In the genomic region with DNA sequence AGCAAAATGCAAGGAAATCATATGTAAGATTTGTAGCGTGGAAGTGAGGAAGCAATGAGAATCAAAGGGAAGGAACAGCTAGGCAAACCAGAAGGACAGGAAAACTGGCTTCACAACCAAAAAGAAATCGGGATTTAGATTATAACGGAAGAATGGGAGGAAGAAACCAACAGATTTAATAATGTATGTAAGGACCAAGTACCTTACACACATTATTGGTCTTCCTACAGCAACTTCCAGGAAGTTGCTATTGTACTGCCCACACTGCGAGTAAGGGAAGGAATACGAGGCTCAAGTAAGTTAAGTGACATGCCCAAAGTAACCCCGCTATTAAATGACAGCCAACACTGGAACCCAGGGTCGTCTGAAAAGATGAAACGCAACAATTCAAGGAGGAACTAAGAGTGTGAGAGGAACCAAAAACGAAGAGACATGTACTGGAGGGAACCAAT, we compare ENCODE assay signal across 2 cellular contexts.
TF ChIP-seq lines count a peak whose summit lies in the region.

No MANE protein-coding gene starts in this region.

TF ChIP-seq in HEK293T, 16 proteins besides CTCF, POLR2A, EP300 and RAD21:
- TF ChIP-seq FOXK2 (IDR thresholded peaks at IDR 0.05) (no peak), L3MBTL2 (conservative IDR thresholded peaks at IDR 0.05) (no peak), FOXM1 (IDR thresholded peaks at IDR 0.05; ENCODE audit: borderline replicate concordance) (no peak), SUZ12 (IDR thresholded peaks at IDR 0.05) (no peak), CTBP1 (IDR thresholded peaks at IDR 0.05; ENCODE audit: borderline replicate concordance) (peak; percentile 68; the same call in 1 of the 2 replicates), TARDBP (IDR thresholded peaks at IDR 0.05) (no peak)
- TF ChIP-seq, protein P1, sequence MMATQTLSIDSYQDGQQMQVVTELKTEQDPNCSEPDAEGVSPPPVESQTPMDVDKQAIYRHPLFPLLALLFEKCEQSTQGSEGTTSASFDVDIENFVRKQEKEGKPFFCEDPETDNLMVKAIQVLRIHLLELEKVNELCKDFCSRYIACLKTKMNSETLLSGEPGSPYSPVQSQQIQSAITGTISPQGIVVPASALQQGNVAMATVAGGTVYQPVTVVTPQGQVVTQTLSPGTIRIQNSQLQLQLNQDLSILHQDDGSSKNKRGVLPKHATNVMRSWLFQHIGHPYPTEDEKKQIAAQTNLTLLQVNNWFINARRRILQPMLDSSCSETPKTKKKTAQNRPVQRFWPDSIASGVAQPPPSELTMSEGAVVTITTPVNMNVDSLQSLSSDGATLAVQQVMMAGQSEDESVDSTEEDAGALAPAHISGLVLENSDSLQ (IDR thresholded peaks at IDR 0.05) = no peak
TF ChIP-seq in HEK293T: peak in this region for 1.

TF ChIP-seq in K562, 482 proteins besides CTCF, POLR2A, EP300 and RAD21:
- TF ChIP-seq, protein P2, sequence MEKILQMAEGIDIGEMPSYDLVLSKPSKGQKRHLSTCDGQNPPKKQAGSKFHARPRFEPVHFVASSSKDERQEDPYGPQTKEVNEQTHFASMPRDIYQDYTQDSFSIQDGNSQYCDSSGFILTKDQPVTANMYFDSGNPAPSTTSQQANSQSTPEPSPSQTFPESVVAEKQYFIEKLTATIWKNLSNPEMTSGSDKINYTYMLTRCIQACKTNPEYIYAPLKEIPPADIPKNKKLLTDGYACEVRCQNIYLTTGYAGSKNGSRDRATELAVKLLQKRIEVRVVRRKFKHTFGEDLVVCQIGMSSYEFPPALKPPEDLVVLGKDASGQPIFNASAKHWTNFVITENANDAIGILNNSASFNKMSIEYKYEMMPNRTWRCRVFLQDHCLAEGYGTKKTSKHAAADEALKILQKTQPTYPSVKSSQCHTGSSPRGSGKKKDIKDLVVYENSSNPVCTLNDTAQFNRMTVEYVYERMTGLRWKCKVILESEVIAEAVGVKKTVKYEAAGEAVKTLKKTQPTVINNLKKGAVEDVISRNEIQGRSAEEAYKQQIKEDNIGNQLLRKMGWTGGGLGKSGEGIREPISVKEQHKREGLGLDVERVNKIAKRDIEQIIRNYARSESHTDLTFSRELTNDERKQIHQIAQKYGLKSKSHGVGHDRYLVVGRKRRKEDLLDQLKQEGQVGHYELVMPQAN (IDR thresholded peaks at IDR 0.05; ENCODE audit: borderline replicate concordance) = peak; percentile 25; the same call in 1 of the 2 replicates
- TF ChIP-seq SIN3A (IDR thresholded peaks at IDR 0.05; ENCODE audit: borderline replicate concordance in 2 of 2, control insufficient read depth in 1 of 2, low read depth in 2 of 2, low read length in 2 of 2) = peak in 1 of 2 experiments; percentile 27; a peak in 1 of 4 replicates
- TF ChIP-seq MCM5 (IDR thresholded peaks at IDR 0.05; ENCODE audit: low read depth) = no peak
- no peak for TF ChIP-seq WHSC1 (IDR thresholded peaks at IDR 0.05; ENCODE audit: low read length)
- 0 out of 2 replicates have a peak, but pooled peaks have one; percentile 24 for TF ChIP-seq ZC3H11A (IDR thresholded peaks at IDR 0.05; ENCODE audit: low read depth, low read length)
- 0 out of 2 replicates have a peak, but pooled peaks have one; percentile 22 for TF ChIP-seq SPI1 (IDR thresholded peaks at IDR 0.05; ENCODE audit: borderline replicate concordance, low read depth, low read length)
- TF ChIP-seq ZC3H4 (CRISPR knock-in tag; IDR thresholded peaks at IDR 0.05; ENCODE audit: borderline replicate concordance) = no peak
- 0 out of 2 replicates have a peak, but pooled peaks have one; percentile 53 for TF ChIP-seq LARP7 (IDR thresholded peaks at IDR 0.05)
- peak; percentile 84 for TF ChIP-seq NFRKB (IDR thresholded peaks at IDR 0.05; ENCODE audit: low read depth)
- TF ChIP-seq, protein P3, sequence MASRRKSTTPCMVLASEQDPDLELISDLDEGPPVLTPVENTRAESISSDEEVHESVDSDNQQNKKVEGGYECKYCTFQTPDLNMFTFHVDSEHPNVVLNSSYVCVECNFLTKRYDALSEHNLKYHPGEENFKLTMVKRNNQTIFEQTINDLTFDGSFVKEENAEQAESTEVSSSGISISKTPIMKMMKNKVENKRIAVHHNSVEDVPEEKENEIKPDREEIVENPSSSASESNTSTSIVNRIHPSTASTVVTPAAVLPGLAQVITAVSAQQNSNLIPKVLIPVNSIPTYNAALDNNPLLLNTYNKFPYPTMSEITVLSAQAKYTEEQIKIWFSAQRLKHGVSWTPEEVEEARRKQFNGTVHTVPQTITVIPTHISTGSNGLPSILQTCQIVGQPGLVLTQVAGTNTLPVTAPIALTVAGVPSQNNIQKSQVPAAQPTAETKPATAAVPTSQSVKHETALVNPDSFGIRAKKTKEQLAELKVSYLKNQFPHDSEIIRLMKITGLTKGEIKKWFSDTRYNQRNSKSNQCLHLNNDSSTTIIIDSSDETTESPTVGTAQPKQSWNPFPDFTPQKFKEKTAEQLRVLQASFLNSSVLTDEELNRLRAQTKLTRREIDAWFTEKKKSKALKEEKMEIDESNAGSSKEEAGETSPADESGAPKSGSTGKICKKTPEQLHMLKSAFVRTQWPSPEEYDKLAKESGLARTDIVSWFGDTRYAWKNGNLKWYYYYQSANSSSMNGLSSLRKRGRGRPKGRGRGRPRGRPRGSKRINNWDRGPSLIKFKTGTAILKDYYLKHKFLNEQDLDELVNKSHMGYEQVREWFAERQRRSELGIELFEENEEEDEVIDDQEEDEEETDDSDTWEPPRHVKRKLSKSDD (conservative IDR thresholded peaks at IDR 0.05; ENCODE audit: low read length) = no peak
- peak; percentile 34; the same call in 1 of the 2 replicates for TF ChIP-seq ZFX (CRISPR knock-in tag; IDR thresholded peaks at IDR 0.05)
- TF ChIP-seq, protein P4, sequence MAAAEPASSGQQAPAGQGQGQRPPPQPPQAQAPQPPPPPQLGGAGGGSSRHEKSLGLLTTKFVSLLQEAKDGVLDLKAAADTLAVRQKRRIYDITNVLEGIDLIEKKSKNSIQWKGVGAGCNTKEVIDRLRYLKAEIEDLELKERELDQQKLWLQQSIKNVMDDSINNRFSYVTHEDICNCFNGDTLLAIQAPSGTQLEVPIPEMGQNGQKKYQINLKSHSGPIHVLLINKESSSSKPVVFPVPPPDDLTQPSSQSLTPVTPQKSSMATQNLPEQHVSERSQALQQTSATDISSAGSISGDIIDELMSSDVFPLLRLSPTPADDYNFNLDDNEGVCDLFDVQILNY (CRISPR knock-in tag; IDR thresholded peaks at IDR 0.05) = no peak
- peak; percentile 60 for TF ChIP-seq TAF9B (IDR thresholded peaks at IDR 0.05; ENCODE audit: partially characterized antibody)
- TF ChIP-seq FOXK2 (conservative IDR thresholded peaks at IDR 0.05 in 1 of 2, IDR thresholded peaks at IDR 0.05 in 1 of 2; ENCODE audit: low read depth in 2 of 2) = peak in 1 of 2 experiments; percentile 19; a peak in 1 of 4 replicates
- TF ChIP-seq ELF2 (CRISPR knock-in tag; IDR thresholded peaks at IDR 0.05) = 0 out of 2 replicates have a peak, but pooled peaks have one; percentile 42
- 0 out of 2 replicates have a peak, but pooled peaks have one; percentile 15 for TF ChIP-seq ETV1 (tag; conservative IDR thresholded peaks at IDR 0.05; ENCODE audit: low read depth)
- peak; percentile 95; the same call in 1 of the 2 replicates for TF ChIP-seq NCOA1 (IDR thresholded peaks at IDR 0.05; ENCODE audit: low read depth)
- TF ChIP-seq, protein P5, sequence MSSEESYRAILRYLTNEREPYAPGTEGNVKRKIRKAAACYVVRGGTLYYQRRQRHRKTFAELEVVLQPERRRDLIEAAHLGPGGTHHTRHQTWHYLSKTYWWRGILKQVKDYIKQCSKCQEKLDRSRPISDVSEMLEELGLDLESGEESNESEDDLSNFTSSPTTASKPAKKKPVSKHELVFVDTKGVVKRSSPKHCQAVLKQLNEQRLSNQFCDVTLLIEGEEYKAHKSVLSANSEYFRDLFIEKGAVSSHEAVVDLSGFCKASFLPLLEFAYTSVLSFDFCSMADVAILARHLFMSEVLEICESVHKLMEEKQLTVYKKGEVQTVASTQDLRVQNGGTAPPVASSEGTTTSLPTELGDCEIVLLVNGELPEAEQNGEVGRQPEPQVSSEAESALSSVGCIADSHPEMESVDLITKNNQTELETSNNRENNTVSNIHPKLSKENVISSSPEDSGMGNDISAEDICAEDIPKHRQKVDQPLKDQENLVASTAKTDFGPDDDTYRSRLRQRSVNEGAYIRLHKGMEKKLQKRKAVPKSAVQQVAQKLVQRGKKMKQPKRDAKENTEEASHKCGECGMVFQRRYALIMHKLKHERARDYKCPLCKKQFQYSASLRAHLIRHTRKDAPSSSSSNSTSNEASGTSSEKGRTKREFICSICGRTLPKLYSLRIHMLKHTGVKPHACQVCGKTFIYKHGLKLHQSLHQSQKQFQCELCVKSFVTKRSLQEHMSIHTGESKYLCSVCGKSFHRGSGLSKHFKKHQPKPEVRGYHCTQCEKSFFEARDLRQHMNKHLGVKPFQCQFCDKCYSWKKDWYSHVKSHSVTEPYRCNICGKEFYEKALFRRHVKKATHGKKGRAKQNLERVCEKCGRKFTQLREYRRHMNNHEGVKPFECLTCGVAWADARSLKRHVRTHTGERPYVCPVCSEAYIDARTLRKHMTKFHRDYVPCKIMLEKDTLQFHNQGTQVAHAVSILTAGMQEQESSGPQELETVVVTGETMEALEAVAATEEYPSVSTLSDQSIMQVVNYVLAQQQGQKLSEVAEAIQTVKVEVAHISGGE (CRISPR knock-in tag; IDR thresholded peaks at IDR 0.05) = 0 out of 6 replicates have a peak, but pooled peaks of 1 of the 3 experiments have one; percentile 91
- TF ChIP-seq, protein P6, sequence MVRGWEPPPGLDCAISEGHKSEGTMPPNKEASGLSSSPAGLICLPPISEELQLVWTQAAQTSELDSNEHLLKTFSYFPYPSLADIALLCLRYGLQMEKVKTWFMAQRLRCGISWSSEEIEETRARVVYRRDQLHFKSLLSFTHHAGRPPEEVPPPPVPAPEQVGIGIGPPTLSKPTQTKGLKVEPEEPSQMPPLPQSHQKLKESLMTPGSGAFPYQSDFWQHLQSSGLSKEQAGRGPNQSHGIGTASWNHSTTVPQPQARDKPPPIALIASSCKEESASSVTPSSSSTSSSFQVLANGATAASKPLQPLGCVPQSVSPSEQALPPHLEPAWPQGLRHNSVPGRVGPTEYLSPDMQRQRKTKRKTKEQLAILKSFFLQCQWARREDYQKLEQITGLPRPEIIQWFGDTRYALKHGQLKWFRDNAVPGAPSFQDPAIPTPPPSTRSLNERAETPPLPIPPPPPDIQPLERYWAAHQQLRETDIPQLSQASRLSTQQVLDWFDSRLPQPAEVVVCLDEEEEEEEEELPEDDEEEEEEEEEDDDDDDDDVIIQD (CRISPR knock-in tag; IDR thresholded peaks at IDR 0.05) = no peak
- TF ChIP-seq TAF7 (tag; IDR thresholded peaks at IDR 0.05) = peak; percentile 80
- peak in 1 of 2 experiments; percentile 33; a peak in 1 of 4 replicates for TF ChIP-seq SIX5 (IDR thresholded peaks at IDR 0.05; ENCODE audit: borderline replicate concordance in 1 of 2, insufficient read depth in 1 of 2, low read depth in 1 of 2, low read length in 2 of 2)
- TF ChIP-seq SETDB1 (IDR thresholded peaks at IDR 0.05; ENCODE audit: low read length) = no peak
- peak in 1 of 2 experiments; percentile 55; a peak in 1 of 3 replicates for TF ChIP-seq CBX3 (IDR thresholded peaks at IDR 0.05; ENCODE audit: borderline replicate concordance in 1 of 2, low read length in 2 of 2)
- TF ChIP-seq NFATC3 (IDR thresholded peaks at IDR 0.05) = 0 out of 2 replicates have a peak, but pooled peaks have one; percentile 52
TF ChIP-seq in K562: peak in this region for 17.
